16 cellular contexts compared by ENCODE assay signal in the genomic region with DNA sequence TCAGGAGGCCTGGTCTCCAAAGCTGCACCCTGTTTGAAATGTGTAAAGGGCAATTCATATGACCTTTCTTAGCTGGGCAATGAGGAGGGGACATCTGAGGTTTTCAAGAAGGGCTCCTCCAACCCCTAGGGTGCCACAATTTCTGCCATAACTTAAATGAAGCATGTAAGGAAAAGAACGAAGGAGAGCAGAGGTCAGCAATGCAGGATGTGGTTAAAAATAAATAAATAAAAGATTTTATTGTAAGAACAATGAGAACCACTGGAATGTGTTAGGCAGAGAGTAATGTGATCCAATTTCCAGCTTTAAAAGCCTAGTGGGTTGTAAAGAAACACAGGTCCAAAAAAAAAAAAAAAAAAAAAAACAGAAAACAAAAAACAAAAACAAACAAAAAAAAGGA.
A peak's percentile ranks its signal among the peaks of the same experiment; 100 is the strongest.
DNase-seq lines count a peak whose midpoint lies in the region; ATAC-seq and TF ChIP-seq lines count a peak whose summit lies in the region.
"Had no signal": no experiment of that assay in that cellular context is flagged by ENCODE, and none has a peak within 500 bp of the region (broad histone marks: within the 10 kb centered on the region; RNA-seq: fewer than 3 reads in every experiment).

No MANE protein-coding gene starts in this region.

- H3K4me1 ChIP-seq in adipocyte (ENCODE audit: control insufficient read depth, insufficient read depth, low read length): peaks cover 22% of the 10 kb centered on the region
- no peaks in the 10 kb centered on the region for H3K4me1 ChIP-seq in CD8-positive, alpha-beta T cell (ENCODE audit: insufficient read depth, low read length)

- intact Hi-C loops in CD8-positive, alpha-beta T cell (cut with DNase I, micrococcal nuclease): no loop called here

- peak overlapping the region; percentile 55 for H3K4me3 ChIP-seq in adipocyte (ENCODE audit: low read length)
- no peak overlapping the region for H3K4me3 ChIP-seq in foreskin fibroblast (ENCODE audit: low read depth in 1 of 2, low read length in 2 of 2)
- no peak overlapping the region for H3K4me3 ChIP-seq in CD8-positive, alpha-beta T cell (ENCODE audit: low read depth, low read length)

- peak overlapping the region; percentile 38 for H3K9ac ChIP-seq in adipocyte (ENCODE audit: low read length)

- H3K27ac Mint-ChIP-seq in CD8-positive, alpha-beta T cell: no peak overlapping the region
- H3K27ac Mint-ChIP-seq: activated CD4-positive, alpha-beta T cell treated with anti-CD3 and anti-CD28 coated beads, Interleukin-2, amount 10 ng/mL, durations not matched to agents 7 days and 5 days; activated naive CD4-positive, alpha-beta T cell treated with anti-CD3 and anti-CD28 coated beads, Interleukin-2, amount 10 ng/mL, durations not matched to agents 7 days and 5 days; natural killer cell treated with Interleukin-12 subunit alpha and Interleukin-12 subunit beta and Interleukin-15 and Interleukin-18, amount 100 ng/mL, for 72 hours; stimulated activated memory B cell treated with anti-CD40 and anti-IgM and Interleukin-4, amounts not matched to agents 10 μg/mL and 1 μg/mL and 100 μg/mL, for 72 hours had no signal

- no peaks in the 10 kb centered on the region for H3K27me3 Mint-ChIP-seq in CD8-positive, alpha-beta T cell (ENCODE audit: low read depth)
- H3K27me3 Mint-ChIP-seq: activated CD4-positive, alpha-beta T cell treated with anti-CD3 and anti-CD28 coated beads, Interleukin-2, amount 10 ng/mL, durations not matched to agents 7 days and 5 days; activated naive CD4-positive, alpha-beta T cell treated with anti-CD3 and anti-CD28 coated beads, Interleukin-2, amount 10 ng/mL, durations not matched to agents 7 days and 5 days; natural killer cell treated with Interleukin-12 subunit alpha and Interleukin-12 subunit beta and Interleukin-15 and Interleukin-18, amount 100 ng/mL, for 72 hours; stimulated activated memory B cell treated with anti-CD40 and anti-IgM and Interleukin-4, amounts not matched to agents 10 μg/mL and 1 μg/mL and 100 μg/mL, for 72 hours had no signal

- no peak overlapping the region for H3K27ac ChIP-seq in CD8-positive, alpha-beta T cell (ENCODE audit: low read depth, low read length)
- H3K27ac ChIP-seq: SK-N-MC had no signal

- H3K9me3 Mint-ChIP-seq in CD8-positive, alpha-beta T cell: peaks cover 23% of the 10 kb centered on the region
- H3K9me3 Mint-ChIP-seq: activated CD4-positive, alpha-beta T cell treated with anti-CD3 and anti-CD28 coated beads, Interleukin-2, amount 10 ng/mL, durations not matched to agents 7 days and 5 days had no signal

- H3K4me3 Mint-ChIP-seq in CD8-positive, alpha-beta T cell: no peak overlapping the region
- H3K4me3 Mint-ChIP-seq: activated CD4-positive, alpha-beta T cell treated with anti-CD3 and anti-CD28 coated beads, Interleukin-2, amount 10 ng/mL, durations not matched to agents 7 days and 5 days; activated naive CD4-positive, alpha-beta T cell treated with anti-CD3 and anti-CD28 coated beads, Interleukin-2, amount 10 ng/mL, durations not matched to agents 7 days and 5 days; natural killer cell treated with Interleukin-12 subunit alpha and Interleukin-12 subunit beta and Interleukin-15 and Interleukin-18, amount 100 ng/mL, for 72 hours; stimulated activated memory B cell treated with anti-CD40 and anti-IgM and Interleukin-4, amounts not matched to agents 10 μg/mL and 1 μg/mL and 100 μg/mL, for 72 hours had no signal

- H3K9me3 ChIP-seq in adipocyte (ENCODE audit: control insufficient read depth, low read length): no peaks in the 10 kb centered on the region
- no peaks in the 10 kb centered on the region for H3K9me3 ChIP-seq in CD8-positive, alpha-beta T cell (ENCODE audit: low read length)

- no peaks in the 10 kb centered on the region for H3K36me3 Mint-ChIP-seq in CD8-positive, alpha-beta T cell
- H3K36me3 Mint-ChIP-seq: activated naive CD4-positive, alpha-beta T cell treated with anti-CD3 and anti-CD28 coated beads, Interleukin-2, amount 10 ng/mL, durations not matched to agents 7 days and 5 days; natural killer cell treated with Interleukin-12 subunit alpha and Interleukin-12 subunit beta and Interleukin-15 and Interleukin-18, amount 100 ng/mL, for 72 hours; stimulated activated memory B cell treated with anti-CD40 and anti-IgM and Interleukin-4, amounts not matched to agents 10 μg/mL and 1 μg/mL and 100 μg/mL, for 72 hours had no signal

- DNase-seq in A172 (ENCODE audit: low spot score): peak; percentile 92
- DNase-seq in HPDE6-E6E7 (ENCODE audit: extremely low spot score): peak; percentile 34
- peak; percentile 81 for DNase-seq in adipocyte (ENCODE audit: low read depth)
- DNase-seq in foreskin fibroblast: peak; percentile 65 to 78
- no peak for DNase-seq in CD8-positive, alpha-beta T cell
- no peak for DNase-seq in NCI-H187 treated with DMSO at 0.1 percent for 48 hours (lab: John Stamatoyannopoulos, UW)
- DNase-seq: 8988T; activated CD4-positive, alpha-beta T cell treated with anti-CD3 and anti-CD28 coated beads, Interleukin-2, amount 10 ng/mL, durations not matched to agents 7 days and 5 days; activated naive CD4-positive, alpha-beta T cell treated with anti-CD3 and anti-CD28 coated beads, Interleukin-2, amount 10 ng/mL, durations not matched to agents 7 days and 5 days; GF-D8; NCI-H446 treated with DMSO at 0.1 percent for 48 hours had no signal

- no peaks in the 10 kb centered on the region for H3K36me3 ChIP-seq in adipocyte (ENCODE audit: control insufficient read depth, insufficient read depth, low read length, severe bottlenecking)
- no peaks in the 10 kb centered on the region for H3K36me3 ChIP-seq in CD8-positive, alpha-beta T cell (ENCODE audit: insufficient read depth, low read length)

- no peaks in the 10 kb centered on the region for H3K27me3 ChIP-seq in adipocyte (replicated peaks; ENCODE audit: control insufficient read depth, insufficient read depth, low read length)
- H3K27me3 ChIP-seq in CD8-positive, alpha-beta T cell (ENCODE audit: insufficient read depth, low read length): no peaks in the 10 kb centered on the region

- no peak for TF ChIP-seq CTCF in foreskin fibroblast (IDR thresholded peaks at IDR 0.05; ENCODE audit: low read depth, low read length)
- TF ChIP-seq CTCF in CD8-positive, alpha-beta T cell (IDR thresholded peaks at IDR 0.05): no peak

- POLR2A ChIA-PET in CD8-positive, alpha-beta T cell (lab: Charles Lee): interaction anchor here (0.7 kb wide), 1 partner anchor 81 kb away, joined by 3 read pairs; no protein-coding TSS in a partner anchor

- CTCF ChIA-PET in CD8-positive, alpha-beta T cell (lab: Charles Lee): no interaction called here

- no peak for ATAC-seq in CD8-positive, alpha-beta T cell
- ATAC-seq in HG03097 (IDR thresholded peaks at IDR 0.05; ENCODE audit: low FRiP score, unreplicated experiment) (no peak), HG02798 (IDR thresholded peaks at IDR 0.05; ENCODE audit: poor library complexity, unreplicated experiment) (no peak)
- ATAC-seq: natural killer cell treated with Interleukin-12 subunit alpha and Interleukin-12 subunit beta and Interleukin-15 and Interleukin-18, amount 100 ng/mL, for 72 hours; stimulated activated memory B cell treated with anti-CD40 and anti-IgM and Interleukin-4, amounts not matched to agents 10 μg/mL and 1 μg/mL and 100 μg/mL, for 72 hours had no signal

- no peaks in the 10 kb centered on the region for H3K4me1 Mint-ChIP-seq in CD8-positive, alpha-beta T cell (ENCODE audit: low read depth)
- H3K4me1 Mint-ChIP-seq: activated CD4-positive, alpha-beta T cell treated with anti-CD3 and anti-CD28 coated beads, Interleukin-2, amount 10 ng/mL, durations not matched to agents 7 days and 5 days; activated naive CD4-positive, alpha-beta T cell treated with anti-CD3 and anti-CD28 coated beads, Interleukin-2, amount 10 ng/mL, durations not matched to agents 7 days and 5 days; stimulated activated memory B cell treated with anti-CD40 and anti-IgM and Interleukin-4, amounts not matched to agents 10 μg/mL and 1 μg/mL and 100 μg/mL, for 72 hours had no signal

Comparison
In these comparisons a context has a peak if more than half of its experiments do, and no peak if none do; other contexts are left out.
1. DNase-seq: peak in A172 (single experiment), HPDE6-E6E7 (single experiment), adipocyte (single experiment) and foreskin fibroblast (2 of 2); none in CD8-positive, alpha-beta T cell (0 of 7) and NCI-H187 treated with DMSO at 0.1 percent for 48 hours (single experiment).